ENCODE assay signal across 36 cellular contexts in genomic region chr19:51415187-51415586, GRCh38. TPM values are rescaled to one million over a fixed set of nuclear protein-coding genes. Genes with fewer than 3 reads are reported as not detected.
"Had no signal": no experiment of that assay in that cellular context is flagged by ENCODE, and none has a peak within 500 bp of the region (broad histone marks: within the 10 kb centered on the region; RNA-seq: fewer than 3 reads in every experiment).

No MANE protein-coding gene starts in this region.

- H3K27ac ChIP-seq: adrenal gland, body of pancreas, brain microvascular endothelial cell, breast epithelium, VCaP had no signal

- ATAC-seq: activated CD4-positive, alpha-beta T cell treated with anti-CD3 and anti-CD28 coated beads for 36 hours; activated CD8-positive, alpha-beta memory T cell treated with anti-CD3 and anti-CD28 coated beads, Interleukin-2, amount 10 ng/mL, durations not matched to agents 7 days and 5 days; activated CD8-positive, alpha-beta T cell treated with anti-CD3 and anti-CD28 coated beads, Interleukin-2, amount 10 ng/mL, durations not matched to agents 7 days and 5 days; activated naive CD4-positive, alpha-beta T cell treated with anti-CD3 and anti-CD28 coated beads, Interleukin-2, amount 50 U/mL, for 72 hours; body of pancreas had no signal

- H3K36me3 Mint-ChIP-seq: activated CD8-positive, alpha-beta memory T cell treated with anti-CD3 and anti-CD28 coated beads, Interleukin-2, amount 10 ng/mL, durations not matched to agents 7 days and 5 days; activated naive CD4-positive, alpha-beta T cell treated with anti-CD3 and anti-CD28 coated beads, Interleukin-2, amount 10 ng/mL, durations not matched to agents 7 days and 5 days; activated naive CD4-positive, alpha-beta T cell treated with anti-CD3 and anti-CD28 coated beads, Interleukin-2, amount 50 U/mL, for 72 hours; activated naive CD8-positive, alpha-beta T cell treated with anti-CD3 and anti-CD28 coated beads for 36 hours had no signal

- DNase-seq: activated B cell treated with CpG ODN at 0.5 μM for 24 hours; activated CD4-positive, alpha-beta memory T cell treated with anti-CD3 and anti-CD28 coated beads, Interleukin-2, amount 10 ng/mL, durations not matched to agents 7 days and 5 days; activated CD4-positive, alpha-beta T cell treated with anti-CD3 and anti-CD28 coated beads for 36 hours; activated CD4-positive, alpha-beta T cell treated with anti-CD3 and anti-CD28 coated beads for 48 hours; activated CD4-positive, alpha-beta T cell treated with anti-CD3 and anti-CD28 coated beads, Interleukin-2, amount 10 ng/mL, durations not matched to agents 7 days and 5 days; activated CD4-positive, alpha-beta T cell treated with anti-CD3 and anti-CD28 coated beads, Interleukin-2, amount 50 U/mL, for 48 hours; activated CD4-positive, CD25-positive, alpha-beta regulatory T cell treated with anti-CD3 and anti-CD28 coated beads, Interleukin-2, amount 50 U/mL, for 72 hours; activated CD8-positive, alpha-beta memory T cell treated with anti-CD3 and anti-CD28 coated beads for 24 hours; activated CD8-positive, alpha-beta memory T cell treated with anti-CD3 and anti-CD28 coated beads, Interleukin-2, amount 10 ng/mL, durations not matched to agents 7 days and 5 days; activated CD8-positive, alpha-beta memory T cell treated with anti-CD3 and anti-CD28 coated beads, Interleukin-2, amount 50 U/mL, for 48 hours; activated CD8-positive, alpha-beta T cell treated with anti-CD3 and anti-CD28 coated beads, Interleukin-2, amount 10 ng/mL, durations not matched to agents 7 days and 5 days; activated effector memory CD4-positive, alpha-beta T cell treated with Interleukin-2 at 50 U/mL for 16 hours; activated gamma-delta T cell; activated naive CD4-positive, alpha-beta T cell treated with anti-CD3 and anti-CD28 coated beads, Interleukin-2, amount 10 ng/mL, durations not matched to agents 7 days and 5 days; activated naive CD4-positive, alpha-beta T cell treated with Interleukin-2 at 50 U/mL for 16 hours; activated naive CD8-positive, alpha-beta T cell treated with anti-CD3 and anti-CD28 coated beads for 36 hours; activated T-cell treated with anti-CD3 and anti-CD28 coated beads, Interleukin-2, amount 50 U/mL, for 24 hours; activated T-cell treated with anti-CD3 and anti-CD28 coated beads, Interleukin-2, amount 50 U/mL, for 48 hours; adrenal gland; amniotic stem cell; body of pancreas; brain microvascular endothelial cell; central memory CD4-positive, alpha-beta T cell; T-helper 1 cell; T-helper 2 cell; T-helper 9 cell had no signal

- H3K9me3 ChIP-seq: adrenal gland, body of pancreas, breast epithelium had no signal

- H3K9me3 Mint-ChIP-seq: activated B cell treated with CpG ODN at 0.5 μM for 24 hours; activated CD4-positive, alpha-beta memory T cell treated with anti-CD3 and anti-CD28 coated beads, Interleukin-2, amount 10 ng/mL, durations not matched to agents 7 days and 5 days; activated CD4-positive, alpha-beta T cell treated with anti-CD3 and anti-CD28 coated beads, Interleukin-2, amount 10 ng/mL, durations not matched to agents 7 days and 5 days; activated naive CD4-positive, alpha-beta T cell treated with anti-CD3 and anti-CD28 coated beads, Interleukin-2, amount 10 ng/mL, durations not matched to agents 7 days and 5 days; activated naive CD4-positive, alpha-beta T cell treated with anti-CD3 and anti-CD28 coated beads, Interleukin-2, amount 50 U/mL, for 72 hours; activated naive CD8-positive, alpha-beta T cell treated with anti-CD3 and anti-CD28 coated beads for 36 hours; activated T-cell treated with anti-CD3 and anti-CD28 coated beads, Interleukin-2, amount 50 U/mL, for 24 hours; activated T-helper 2 cell treated with anti-CD3 and anti-CD28 coated beads, Interferon-gamma antibody, Interleukin-2, Interleukin-4, amounts not matched to agents 10 μg/mL and 5 μg/mL and 100 μg/mL, durations not matched to agents 14 hours and 24 hours and 36 hours; T-helper 1 cell treated with Interleukin-12 subunit alpha and Interleukin-12 subunit beta and Interleukin-4 antibody, amounts not matched to agents 30 μg/mL and 1 μg/mL, for 36 hours; T-helper 2 cell treated with Interferon-gamma antibody and Interleukin-4, amounts not matched to agents 5 μg/mL and 100 μg/mL, for 36 hours had no signal

- H3K4me3 Mint-ChIP-seq: activated CD4-positive, alpha-beta memory T cell treated with anti-CD3 and anti-CD28 coated beads, Interleukin-2, amount 10 ng/mL, durations not matched to agents 7 days and 5 days; activated CD4-positive, alpha-beta T cell treated with anti-CD3 and anti-CD28 coated beads for 36 hours; activated CD4-positive, alpha-beta T cell treated with anti-CD3 and anti-CD28 coated beads, Interleukin-2, amount 10 ng/mL, durations not matched to agents 7 days and 5 days; activated CD8-positive, alpha-beta memory T cell treated with anti-CD3 and anti-CD28 coated beads, Interleukin-2, amount 10 ng/mL, durations not matched to agents 7 days and 5 days; activated CD8-positive, alpha-beta T cell treated with anti-CD3 and anti-CD28 coated beads, Interleukin-2, amount 10 ng/mL, durations not matched to agents 7 days and 5 days; activated naive CD4-positive, alpha-beta T cell treated with anti-CD3 and anti-CD28 coated beads, Interleukin-2, amount 10 ng/mL, durations not matched to agents 7 days and 5 days; activated naive CD8-positive, alpha-beta T cell treated with anti-CD3 and anti-CD28 coated beads for 36 hours; activated T-cell treated with anti-CD3 and anti-CD28 coated beads, Interleukin-2, amount 50 U/mL, for 24 hours; T-helper 1 cell treated with Interleukin-12 subunit alpha and Interleukin-12 subunit beta and Interleukin-4 antibody, amounts not matched to agents 30 μg/mL and 1 μg/mL, for 36 hours; T-helper 2 cell treated with Interferon-gamma antibody and Interleukin-4, amounts not matched to agents 5 μg/mL and 100 μg/mL, for 36 hours had no signal

- H3K27ac Mint-ChIP-seq: activated CD4-positive, alpha-beta memory T cell treated with anti-CD3 and anti-CD28 coated beads, Interleukin-2, amount 10 ng/mL, durations not matched to agents 7 days and 5 days; activated CD4-positive, alpha-beta T cell treated with anti-CD3 and anti-CD28 coated beads for 36 hours; activated CD4-positive, alpha-beta T cell treated with anti-CD3 and anti-CD28 coated beads, Interleukin-2, amount 10 ng/mL, durations not matched to agents 7 days and 5 days; activated CD8-positive, alpha-beta memory T cell treated with anti-CD3 and anti-CD28 coated beads, Interleukin-2, amount 10 ng/mL, durations not matched to agents 7 days and 5 days; activated CD8-positive, alpha-beta T cell treated with anti-CD3 and anti-CD28 coated beads, Interleukin-2, amount 10 ng/mL, durations not matched to agents 7 days and 5 days; activated naive CD4-positive, alpha-beta T cell treated with anti-CD3 and anti-CD28 coated beads, Interleukin-2, amount 10 ng/mL, durations not matched to agents 7 days and 5 days; activated naive CD4-positive, alpha-beta T cell treated with anti-CD3 and anti-CD28 coated beads, Interleukin-2, amount 50 U/mL, for 72 hours; activated naive CD8-positive, alpha-beta T cell treated with anti-CD3 and anti-CD28 coated beads for 36 hours; activated T-cell treated with anti-CD3 and anti-CD28 coated beads, Interleukin-2, amount 50 U/mL, for 24 hours; activated T-helper 2 cell treated with anti-CD3 and anti-CD28 coated beads, Interferon-gamma antibody, Interleukin-2, Interleukin-4, amounts not matched to agents 10 μg/mL and 5 μg/mL and 100 μg/mL, durations not matched to agents 14 hours and 24 hours and 36 hours; T-helper 1 cell treated with Interleukin-12 subunit alpha and Interleukin-12 subunit beta and Interleukin-4 antibody, amounts not matched to agents 30 μg/mL and 1 μg/mL, for 36 hours; T-helper 2 cell treated with Interferon-gamma antibody and Interleukin-4, amounts not matched to agents 5 μg/mL and 100 μg/mL, for 36 hours had no signal

- H3K27me3 Mint-ChIP-seq: activated B cell treated with CpG ODN at 0.5 μM for 24 hours had no signal

- H3K4me1 ChIP-seq: adrenal gland, body of pancreas, breast epithelium had no signal

- H3K4me3 ChIP-seq: adrenal gland, body of pancreas, breast epithelium had no signal

- H3K27me3 ChIP-seq: adrenal gland, body of pancreas, brain microvascular endothelial cell had no signal

- H3K36me3 ChIP-seq: adrenal gland, brain microvascular endothelial cell, breast epithelium had no signal

RNA-seq across cellular contexts. Expression of gene SIGLEC10, which starts 2.3 kb away (rescaled TPM):
- total RNA-seq: activated naive CD8-positive, alpha-beta T cell treated with anti-CD3 and anti-CD28 coated beads for 36 hours; astrocyte had no signal

RNA-seq across cellular contexts. Expression of gene C19orf84, which starts 24.8 kb away (rescaled TPM):
- total RNA-seq: activated B cell treated with CpG ODN at 0.5 μM for 24 hours; activated CD4-positive, alpha-beta memory T cell treated with anti-CD3 and anti-CD28 coated beads, Interleukin-2, amount 10 ng/mL, durations not matched to agents 7 days and 5 days; activated CD4-positive, alpha-beta T cell treated with anti-CD3 and anti-CD28 coated beads, Interleukin-2, amount 10 ng/mL, durations not matched to agents 7 days and 5 days; activated CD8-positive, alpha-beta memory T cell treated with anti-CD3 and anti-CD28 coated beads, Interleukin-2, amount 10 ng/mL, durations not matched to agents 7 days and 5 days; activated CD8-positive, alpha-beta T cell treated with anti-CD3 and anti-CD28 coated beads, Interleukin-2, amount 10 ng/mL, durations not matched to agents 7 days and 5 days; activated naive CD4-positive, alpha-beta T cell treated with anti-CD3 and anti-CD28 coated beads, Interleukin-2, amount 50 U/mL, for 72 hours; aorta; astrocyte; body of pancreas; breast epithelium; cardiac septum; cerebellum had no signal
- polyA plus RNA-seq: aorta had no signal

RNA-seq across cellular contexts. Expression of gene LIM2, which starts 27.4 kb away (rescaled TPM):
- total RNA-seq: activated B cell treated with CpG ODN at 0.5 μM for 24 hours; activated CD4-positive, alpha-beta memory T cell treated with anti-CD3 and anti-CD28 coated beads, Interleukin-2, amount 10 ng/mL, durations not matched to agents 7 days and 5 days; activated CD4-positive, alpha-beta T cell treated with anti-CD3 and anti-CD28 coated beads, Interleukin-2, amount 10 ng/mL, durations not matched to agents 7 days and 5 days; activated CD8-positive, alpha-beta T cell treated with anti-CD3 and anti-CD28 coated beads, Interleukin-2, amount 10 ng/mL, durations not matched to agents 7 days and 5 days; activated naive CD8-positive, alpha-beta T cell treated with anti-CD3 and anti-CD28 coated beads for 36 hours; activated T-helper 2 cell treated with anti-CD3 and anti-CD28 coated beads, Interferon-gamma antibody, Interleukin-2, Interleukin-4, amounts not matched to agents 10 μg/mL and 5 μg/mL and 100 μg/mL, durations not matched to agents 14 hours and 24 hours and 36 hours; adrenal gland; aorta; astrocyte; body of pancreas; breast epithelium; cardiac septum; cerebellum had no signal
- polyA plus RNA-seq: adrenal gland, aorta had no signal

RNA-seq across cellular contexts. Expression of gene NKG7, which starts 42.7 kb away (rescaled TPM):
- total RNA-seq: astrocyte, body of pancreas had no signal

RNA-seq across cellular contexts. Expression of gene SIGLEC8, which starts 43.1 kb away (rescaled TPM):
- total RNA-seq: activated B cell treated with CpG ODN at 0.5 μM for 24 hours; activated CD4-positive, alpha-beta memory T cell treated with anti-CD3 and anti-CD28 coated beads, Interleukin-2, amount 10 ng/mL, durations not matched to agents 7 days and 5 days; activated CD4-positive, alpha-beta T cell treated with anti-CD3 and anti-CD28 coated beads for 36 hours; activated CD4-positive, alpha-beta T cell treated with anti-CD3 and anti-CD28 coated beads, Interleukin-2, amount 10 ng/mL, durations not matched to agents 7 days and 5 days; activated CD8-positive, alpha-beta memory T cell treated with anti-CD3 and anti-CD28 coated beads, Interleukin-2, amount 10 ng/mL, durations not matched to agents 7 days and 5 days; activated CD8-positive, alpha-beta T cell treated with anti-CD3 and anti-CD28 coated beads, Interleukin-2, amount 10 ng/mL, durations not matched to agents 7 days and 5 days; activated naive CD4-positive, alpha-beta T cell treated with anti-CD3 and anti-CD28 coated beads, Interleukin-2, amount 50 U/mL, for 72 hours; activated naive CD8-positive, alpha-beta T cell treated with anti-CD3 and anti-CD28 coated beads for 36 hours; astrocyte; cardiac septum had no signal
